ENCODE assay signal across 33 cellular contexts in the genomic region with DNA sequence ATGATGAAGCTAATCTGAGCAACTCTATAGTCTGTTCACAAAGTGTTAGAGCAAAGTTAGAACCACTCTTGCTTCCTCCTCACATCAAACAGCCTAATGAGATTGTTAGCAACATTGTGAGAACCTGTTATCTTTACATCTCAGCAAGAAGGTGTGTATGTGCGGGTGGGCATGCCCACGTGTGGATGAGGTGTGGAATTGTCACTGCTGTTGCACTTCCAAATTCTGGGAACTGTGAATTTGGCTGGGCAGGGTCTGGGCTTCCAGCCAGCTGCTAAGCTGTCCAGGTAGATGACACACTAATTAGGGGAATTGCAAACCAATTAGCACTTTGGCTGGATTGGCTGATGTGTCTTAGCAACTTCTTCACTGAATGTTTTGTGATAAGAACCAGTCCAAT.
"Had no signal": no experiment of that assay in that cellular context is flagged by ENCODE, and none has a peak within 500 bp of the region (broad histone marks: within the 10 kb centered on the region; RNA-seq: fewer than 3 reads in every experiment).

No MANE protein-coding gene starts in this region.

- H3K9me3 Mint-ChIP-seq: activated CD4-positive, alpha-beta T cell treated with anti-CD3 and anti-CD28 coated beads, Interleukin-2, amount 10 ng/mL, durations not matched to agents 24 days and 14 days; activated naive CD4-positive, alpha-beta T cell treated with anti-CD3 and anti-CD28 coated beads for 36 hours; activated T-cell treated with anti-CD3 and anti-CD28 coated beads, Interleukin-2, amount 50 U/mL, for 24 hours; activated T-helper 2 cell treated with anti-CD3 and anti-CD28 coated beads, Interferon-gamma antibody, Interleukin-2, Interleukin-4, amounts not matched to agents 10 μg/mL and 5 μg/mL and 100 μg/mL, durations not matched to agents 14 hours and 24 hours and 36 hours; central memory CD8-positive, alpha-beta T cell; T-helper 1 cell treated with Interleukin-12 subunit alpha and Interleukin-12 subunit beta and Interleukin-4 antibody, amounts not matched to agents 30 μg/mL and 1 μg/mL, for 36 hours had no signal

- ATAC-seq: activated CD8-positive, alpha-beta T cell treated with anti-CD3 and anti-CD28 coated beads, Interleukin-2, amount 10 ng/mL, durations not matched to agents 7 days and 5 days; activated naive CD4-positive, alpha-beta T cell treated with anti-CD3 and anti-CD28 coated beads, Interleukin-2, amount 50 U/mL, for 72 hours; PC-3 had no signal

- H3K9ac ChIP-seq: KMS-11, SK-N-SH had no signal

- H3K27me3 ChIP-seq: adrenal gland, brain microvascular endothelial cell, cardiac muscle cell, Peyer's patch, SJSA1 had no signal

- H3K4me1 ChIP-seq: Peyer's patch, SJSA1 had no signal

- H3K36me3 ChIP-seq: adrenal gland, brain microvascular endothelial cell, cardiac muscle cell, Peyer's patch, SJSA1 had no signal

- H3K4me1 Mint-ChIP-seq: activated CD4-positive, alpha-beta T cell treated with anti-CD3 and anti-CD28 coated beads, Interleukin-2, amount 10 ng/mL, durations not matched to agents 24 days and 14 days; central memory CD8-positive, alpha-beta T cell had no signal

- DNase-seq: activated CD4-positive, alpha-beta T cell treated with anti-CD3 and anti-CD28 coated beads, Interleukin-2, amount 10 ng/mL, durations not matched to agents 24 days and 14 days; activated CD4-positive, alpha-beta T cell treated with anti-CD3 and anti-CD28 coated beads, Interleukin-2, amount 50 U/mL, for 4 hours; activated CD8-positive, alpha-beta T cell treated with anti-CD3 and anti-CD28 coated beads, Interleukin-2, amount 10 ng/mL, durations not matched to agents 7 days and 5 days; activated gamma-delta T cell; activated naive CD4-positive, alpha-beta T cell treated with anti-CD3 and anti-CD28 coated beads for 36 hours; activated T-cell treated with anti-CD3 and anti-CD28 coated beads, Interleukin-2, amount 50 U/mL, for 24 hours; adrenal gland; brain microvascular endothelial cell; MM.1S; MV-4-11; NCI-H1092; NCI-H1417 treated with DMSO at 0.1 percent for 48 hours; NCI-H1694; NCI-H1930; NCI-H2081 treated with DMSO at 0.1 percent for 48 hours; NCI-H226; NCI-H446 treated with DMSO at 0.1 percent for 48 hours; NCI-H524; NCI-H774; NK-92 treated with Interleukin-12 subunit alpha and Interleukin-12 subunit beta, amount 100 ng/mL, for 24 hours; PC-3; Peyer's patch; RPMI8226; SHP77 treated with DMSO at 0.1 percent for 48 hours; SK-N-SH had no signal

- H3K4me3 Mint-ChIP-seq: activated CD4-positive, alpha-beta T cell treated with anti-CD3 and anti-CD28 coated beads, Interleukin-2, amount 10 ng/mL, durations not matched to agents 24 days and 14 days; activated CD8-positive, alpha-beta T cell treated with anti-CD3 and anti-CD28 coated beads, Interleukin-2, amount 10 ng/mL, durations not matched to agents 7 days and 5 days; activated naive CD4-positive, alpha-beta T cell treated with anti-CD3 and anti-CD28 coated beads for 36 hours; activated T-cell treated with anti-CD3 and anti-CD28 coated beads, Interleukin-2, amount 50 U/mL, for 24 hours; central memory CD8-positive, alpha-beta T cell; T-helper 1 cell treated with Interleukin-12 subunit alpha and Interleukin-12 subunit beta and Interleukin-4 antibody, amounts not matched to agents 30 μg/mL and 1 μg/mL, for 36 hours; T-helper 2 cell treated with Interferon-gamma antibody and Interleukin-4, amounts not matched to agents 5 μg/mL and 100 μg/mL, for 36 hours had no signal

- H3K4me3 ChIP-seq: adrenal gland, cardiac muscle cell, Peyer's patch, SJSA1 had no signal

- H3K36me3 Mint-ChIP-seq: activated naive CD4-positive, alpha-beta T cell treated with anti-CD3 and anti-CD28 coated beads, Interleukin-2, amount 50 U/mL, for 72 hours had no signal

- H3K27me3 Mint-ChIP-seq: activated CD4-positive, alpha-beta T cell treated with anti-CD3 and anti-CD28 coated beads, Interleukin-2, amount 10 ng/mL, durations not matched to agents 24 days and 14 days; activated T-cell treated with anti-CD3 and anti-CD28 coated beads, Interleukin-2, amount 50 U/mL, for 24 hours; central memory CD8-positive, alpha-beta T cell had no signal

- H3K27ac ChIP-seq: adrenal gland, brain microvascular endothelial cell, cardiac muscle cell, KMS-11, Peyer's patch, SJSA1 had no signal

- H3K27ac Mint-ChIP-seq: activated CD4-positive, alpha-beta T cell treated with anti-CD3 and anti-CD28 coated beads, Interleukin-2, amount 10 ng/mL, durations not matched to agents 24 days and 14 days; activated CD8-positive, alpha-beta T cell treated with anti-CD3 and anti-CD28 coated beads, Interleukin-2, amount 10 ng/mL, durations not matched to agents 7 days and 5 days; activated naive CD4-positive, alpha-beta T cell treated with anti-CD3 and anti-CD28 coated beads for 36 hours; activated naive CD4-positive, alpha-beta T cell treated with anti-CD3 and anti-CD28 coated beads, Interleukin-2, amount 50 U/mL, for 72 hours; activated T-cell treated with anti-CD3 and anti-CD28 coated beads, Interleukin-2, amount 50 U/mL, for 24 hours; activated T-helper 2 cell treated with anti-CD3 and anti-CD28 coated beads, Interferon-gamma antibody, Interleukin-2, Interleukin-4, amounts not matched to agents 10 μg/mL and 5 μg/mL and 100 μg/mL, durations not matched to agents 14 hours and 24 hours and 36 hours; T-helper 1 cell treated with Interleukin-12 subunit alpha and Interleukin-12 subunit beta and Interleukin-4 antibody, amounts not matched to agents 30 μg/mL and 1 μg/mL, for 36 hours; T-helper 2 cell treated with Interferon-gamma antibody and Interleukin-4, amounts not matched to agents 5 μg/mL and 100 μg/mL, for 36 hours had no signal

- H3K4me2 ChIP-seq: KMS-11, SK-N-SH had no signal
